1 cellular context compared by ENCODE assay signal in the genomic region with DNA sequence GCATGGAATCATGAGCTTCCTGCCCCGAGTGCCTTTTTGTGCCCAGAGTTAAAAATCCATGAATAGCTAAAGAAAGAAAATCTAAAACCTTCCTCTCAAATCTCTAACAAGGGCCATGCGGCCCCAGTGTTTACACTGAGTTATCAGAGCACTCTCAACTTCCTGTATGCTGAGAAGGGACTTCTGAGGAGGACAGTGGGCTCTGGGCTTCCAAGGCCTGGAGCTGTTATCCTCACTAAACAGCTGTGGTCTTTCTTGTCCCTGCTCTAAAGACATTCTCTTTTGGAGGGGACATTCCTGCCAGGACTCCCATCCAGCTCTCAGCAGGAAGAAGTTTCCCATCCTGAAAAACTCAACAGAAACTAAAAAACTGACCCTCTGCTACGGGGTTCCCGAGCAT.
TF ChIP-seq lines count a peak whose summit lies in the region.

No MANE protein-coding gene starts in this region.

TF ChIP-seq in H1, 55 proteins besides CTCF, POLR2A, EP300 and RAD21:
- TF ChIP-seq ASH2L (IDR thresholded peaks at IDR 0.05; ENCODE audit: low read length), result no peak
- TF ChIP-seq RFX5 (IDR thresholded peaks at IDR 0.05; ENCODE audit: borderline replicate concordance, low read depth, low read length), result no peak
- no peak for TF ChIP-seq MAFK (IDR thresholded peaks at IDR 0.05; ENCODE audit: low read depth, low read length)
- TF ChIP-seq RBBP5 (IDR thresholded peaks at IDR 0.05; ENCODE audit: borderline replicate concordance, low read depth, low read length), result no peak
- TF ChIP-seq JUND (IDR thresholded peaks at IDR 0.05; ENCODE audit: low read length), result no peak
- TF ChIP-seq BCL11A (IDR thresholded peaks at IDR 0.05; ENCODE audit: low read depth in 2 of 2, low read length in 2 of 2), result no peak
- TF ChIP-seq CBX8 (IDR thresholded peaks at IDR 0.05; ENCODE audit: borderline replicate concordance, low read depth, low read length), result no peak
- TF ChIP-seq TEAD4 (IDR thresholded peaks at IDR 0.05; ENCODE audit: low read depth, low read length), result no peak
TF ChIP-seq in H1: peak in this region for 0.
